9 cellular contexts compared by ENCODE assay signal in genomic region chr7:101728888-101729883, GRCh38.
DNase-seq lines count a peak whose midpoint lies in the region; ATAC-seq and TF ChIP-seq lines count a peak whose summit lies in the region.
"Had no signal": no experiment of that assay in that cellular context is flagged by ENCODE, and none has a peak within 500 bp of the region (broad histone marks: within the 10 kb centered on the region; RNA-seq: fewer than 3 reads in every experiment).

No MANE protein-coding gene starts in this region.

- H3K27ac ChIP-seq in HCT116 (ENCODE audit: low read depth, low read length) (peak overlapping the region; percentile 51), uterus (no peak overlapping the region)

- H3K4me2 ChIP-seq in HCT116 (ENCODE audit: low read length) (peak overlapping the region; percentile 80), skeletal muscle satellite cell (ENCODE audit: low read length) (peak overlapping the region; percentile 34)

- DNase-seq in HCT116 (ENCODE audit: low read depth, low spot score) (peak; percentile 93), SIG-M5 (lab: John Stamatoyannopoulos, UW) (peak; percentile 5), fibroblast of mammary gland (ENCODE audit: low read depth) (peak; percentile 45), uterus (no peak), cerebellar nuclear complex (lab: John Stamatoyannopoulos, UW) (no peak), NCI-H1436 treated with DMSO at 0.1 percent for 48 hours (lab: John Stamatoyannopoulos, UW) (no peak)
- DNase-seq in stimulated activated CD4-positive, alpha-beta T cell treated with anti-CD3 and anti-CD28 coated beads, Interleukin-12 subunit alpha, Interleukin-12 subunit beta, amount 100 ng/mL, for 4 hours, result no peak
- DNase-seq: naive thymus-derived CD8-positive, alpha-beta T cell had no signal

- intact Hi-C loops in HCT116 (cut with micrococcal nuclease), result no loop called here
- intact Hi-C loops in uterus (cut with DNase I; ENCODE audit: low total_unique reads), result no loop called here

- no peaks in the 10 kb centered on the region for H3K9me3 ChIP-seq in HCT116 (ENCODE audit: control insufficient read depth in 1 of 2, insufficient read depth in 1 of 2, low read depth in 1 of 2, low read length in 2 of 2)
- no peaks in the 10 kb centered on the region for H3K9me3 ChIP-seq in skeletal muscle satellite cell (replicated peaks; ENCODE audit: low read length)
- no peaks in the 10 kb centered on the region for H3K9me3 ChIP-seq in uterus

- H2AFZ ChIP-seq in HCT116 (ENCODE audit: low read depth, low read length, poor library complexity, severe bottlenecking), result peak overlapping the region; percentile 74

- RAD21 ChIA-PET in HCT116 (lab: Charles Lee; ENCODE audit: low non-redundant PET in 1 of 2, low total read pairs in 2 of 2, uncharacterized antibody in 2 of 2, unreplicated experiment in 2 of 2), result interaction anchor here in 1 of 2 experiments (0.6 to 1.0 kb wide), 3 partner anchors 22 to 128 kb away, joined by 3 to 4 read pairs (median 3); no protein-coding TSS in a partner anchor

- peak overlapping the region; percentile 41 for H3K9ac ChIP-seq in HCT116 (ENCODE audit: low read length)
- peak overlapping the region; percentile 41 for H3K9ac ChIP-seq in skeletal muscle satellite cell (ENCODE audit: low read depth, low read length)

- TF ChIP-seq CTCF in HCT116 (IDR thresholded peaks at IDR 0.05 in 2 of 3, conservative IDR thresholded peaks at IDR 0.05 in 1 of 3; ENCODE audit: borderline replicate concordance in 1 of 3, insufficient read depth in 1 of 3, low read depth in 2 of 3, low read length in 2 of 3) (no peak), fibroblast of mammary gland (conservative IDR thresholded peaks at IDR 0.05; ENCODE audit: control insufficient read depth, insufficient read depth, low read depth, low read length) (no peak), uterus (IDR thresholded peaks at IDR 0.05) (no peak)

- TF ChIP-seq POLR2A in HCT116 (IDR thresholded peaks at IDR 0.05; ENCODE audit: borderline replicate concordance, extremely low read depth, insufficient read depth, insufficient read length), result peak; percentile 47
- TF ChIP-seq POLR2A in uterus (IDR thresholded peaks at IDR 0.05), result no peak

- no peaks in the 10 kb centered on the region for H3K9me2 ChIP-seq in HCT116 (ENCODE audit: insufficient read depth)

- H3K27me3 ChIP-seq in HCT116 (ENCODE audit: insufficient read depth, low read length) (no peaks in the 10 kb centered on the region), skeletal muscle satellite cell (ENCODE audit: control insufficient read depth, insufficient read depth, low read length) (peaks cover 9% of the 10 kb centered on the region), uterus (no peaks in the 10 kb centered on the region)

- H3K79me2 ChIP-seq in HCT116 (ENCODE audit: insufficient read depth, low read length), result no peaks in the 10 kb centered on the region

- POLR2A ChIA-PET in HCT116 (lab: Charles Lee), result interaction anchor here (0.6 to 0.7 kb wide), 4 partner anchors 13 to 77 kb away, joined by 3 read pairs; no protein-coding TSS in a partner anchor

- H3K4me1 ChIP-seq in HCT116 (ENCODE audit: control insufficient read depth in 1 of 2, insufficient read depth in 2 of 2, low read length in 2 of 2) (peaks cover 19 to 33% of the 10 kb centered on the region in 2 experiments), skeletal muscle satellite cell (ENCODE audit: control insufficient read depth, insufficient read depth, low read length) (peaks cover 19% of the 10 kb centered on the region), uterus (no peaks in the 10 kb centered on the region)

- peak overlapping the region; percentile 15 to 41; a peak in 2 of 4 replicates for H3K4me3 ChIP-seq in HCT116 (replicated peaks in 1 of 2; ENCODE audit: low read depth in 1 of 2, low read length in 2 of 2)
- H3K4me3 ChIP-seq in fibroblast of mammary gland (ENCODE audit: control insufficient read depth, low read depth, low read length), result no peak overlapping the region
- H3K4me3 ChIP-seq in skeletal muscle satellite cell (ENCODE audit: low read length), result no peak overlapping the region
- H3K4me3 ChIP-seq in uterus, result no peak overlapping the region

- BruUV-seq in HCT116 (replicated peaks; lab: Mats Ljungman, UMichigan), result no TSS peak

- TF ChIP-seq RAD21 in HCT116 (IDR thresholded peaks at IDR 0.05; ENCODE audit: low read depth), result peak; percentile 35; the same call in 1 of the 2 replicates

- H3K36me3 ChIP-seq in HCT116 (ENCODE audit: control insufficient read depth in 1 of 2, insufficient read depth in 2 of 2, low read length in 2 of 2), result no peaks in the 10 kb centered on the region
- H3K36me3 ChIP-seq in skeletal muscle satellite cell (ENCODE audit: insufficient read depth, low read length), result no peaks in the 10 kb centered on the region
- H3K36me3 ChIP-seq in uterus, result no peaks in the 10 kb centered on the region

- CTCF ChIA-PET in HCT116 (lab: Charles Lee), result interaction anchor here (1.1 to 1.8 kb wide), 2 partner anchors 15 to 508 kb away, joined by 3 to 7 read pairs; no protein-coding TSS in a partner anchor

- no peaks in the 10 kb centered on the region for H4K20me1 ChIP-seq in HCT116 (ENCODE audit: insufficient read depth)

- ATAC-seq in HCT116, result peak; percentile 98
- ATAC-seq: naive thymus-derived CD8-positive, alpha-beta T cell had no signal

TF ChIP-seq in HCT116, 20 proteins besides CTCF, POLR2A, EP300 and RAD21 (continues in another document):
- TF ChIP-seq POLR2AphosphoS5 (IDR thresholded peaks at IDR 0.05; ENCODE audit: low read depth, low read length) (peak; percentile 67), SRF (IDR thresholded peaks at IDR 0.05; ENCODE audit: low read depth) (no peak; the same call in none of the 2 replicates), CEBPB (IDR thresholded peaks at IDR 0.05; ENCODE audit: low read depth) (peak; percentile 90), CBX3 (IDR thresholded peaks at IDR 0.05; ENCODE audit: low read depth) (peak; percentile 99), EZH2 (IDR thresholded peaks at IDR 0.05) (no peak), YY1 (IDR thresholded peaks at IDR 0.05; ENCODE audit: extremely low read depth, insufficient replicate concordance, low read depth, low read length) (peak; percentile 47), EZH2phosphoT487 (IDR thresholded peaks at IDR 0.05; ENCODE audit: borderline replicate concordance) (no peak), ELF1 (IDR thresholded peaks at IDR 0.05; ENCODE audit: borderline replicate concordance, low read depth) (no peak), EGR1 (IDR thresholded peaks at IDR 0.05; ENCODE audit: low read depth) (no peak), ZFX (IDR thresholded peaks at IDR 0.05) (no peak), REST (IDR thresholded peaks at IDR 0.05; ENCODE audit: low read depth) (no peak), SP1 (IDR thresholded peaks at IDR 0.05; ENCODE audit: low read depth) (peak; percentile 96), TCF7L2 (IDR thresholded peaks at IDR 0.05; ENCODE audit: borderline replicate concordance, extremely low read depth, insufficient read depth, insufficient read length) (peak; percentile 84), FOSL1 (IDR thresholded peaks at IDR 0.05; ENCODE audit: low read depth) (peak; percentile 90), SIN3A (IDR thresholded peaks at IDR 0.05; ENCODE audit: low read depth) (peak; percentile 88), JUND (IDR thresholded peaks at IDR 0.05) (peak; percentile 97)
- TF ChIP-seq, protein P1, sequence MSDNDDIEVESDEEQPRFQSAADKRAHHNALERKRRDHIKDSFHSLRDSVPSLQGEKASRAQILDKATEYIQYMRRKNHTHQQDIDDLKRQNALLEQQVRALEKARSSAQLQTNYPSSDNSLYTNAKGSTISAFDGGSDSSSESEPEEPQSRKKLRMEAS (IDR thresholded peaks at IDR 0.05), result peak; percentile 90
- TF ChIP-seq, protein P2, sequence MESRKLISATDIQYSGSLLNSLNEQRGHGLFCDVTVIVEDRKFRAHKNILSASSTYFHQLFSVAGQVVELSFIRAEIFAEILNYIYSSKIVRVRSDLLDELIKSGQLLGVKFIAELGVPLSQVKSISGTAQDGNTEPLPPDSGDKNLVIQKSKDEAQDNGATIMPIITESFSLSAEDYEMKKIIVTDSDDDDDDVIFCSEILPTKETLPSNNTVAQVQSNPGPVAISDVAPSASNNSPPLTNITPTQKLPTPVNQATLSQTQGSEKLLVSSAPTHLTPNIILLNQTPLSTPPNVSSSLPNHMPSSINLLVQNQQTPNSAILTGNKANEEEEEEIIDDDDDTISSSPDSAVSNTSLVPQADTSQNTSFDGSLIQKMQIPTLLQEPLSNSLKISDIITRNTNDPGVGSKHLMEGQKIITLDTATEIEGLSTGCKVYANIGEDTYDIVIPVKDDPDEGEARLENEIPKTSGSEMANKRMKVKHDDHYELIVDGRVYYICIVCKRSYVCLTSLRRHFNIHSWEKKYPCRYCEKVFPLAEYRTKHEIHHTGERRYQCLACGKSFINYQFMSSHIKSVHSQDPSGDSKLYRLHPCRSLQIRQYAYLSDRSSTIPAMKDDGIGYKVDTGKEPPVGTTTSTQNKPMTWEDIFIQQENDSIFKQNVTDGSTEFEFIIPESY (IDR thresholded peaks at IDR 0.05; ENCODE audit: extremely low read depth, insufficient replicate concordance, low read length), result peak; percentile 78

Comparison
In these comparisons a context has a peak if more than half of its experiments do, and no peak if none do; other contexts are left out.
1. DNase-seq: peak in HCT116 (single experiment), SIG-M5 (single experiment) and fibroblast of mammary gland (single experiment); none in uterus (0 of 2), cerebellar nuclear complex (0 of 2), NCI-H1436 treated with DMSO at 0.1 percent for 48 hours (single experiment) and stimulated activated CD4-positive, alpha-beta T cell treated with anti-CD3 and anti-CD28 coated beads, Interleukin-12 subunit alpha, Interleukin-12 subunit beta, amount 100 ng/mL, for 4 hours (single experiment).
2. H3K4me3 ChIP-seq: peak in HCT116 (2 of 2); none in fibroblast of mammary gland (single experiment), skeletal muscle satellite cell (single experiment) and uterus (0 of 2).